7 cellular contexts compared by ENCODE assay signal in the genomic region with DNA sequence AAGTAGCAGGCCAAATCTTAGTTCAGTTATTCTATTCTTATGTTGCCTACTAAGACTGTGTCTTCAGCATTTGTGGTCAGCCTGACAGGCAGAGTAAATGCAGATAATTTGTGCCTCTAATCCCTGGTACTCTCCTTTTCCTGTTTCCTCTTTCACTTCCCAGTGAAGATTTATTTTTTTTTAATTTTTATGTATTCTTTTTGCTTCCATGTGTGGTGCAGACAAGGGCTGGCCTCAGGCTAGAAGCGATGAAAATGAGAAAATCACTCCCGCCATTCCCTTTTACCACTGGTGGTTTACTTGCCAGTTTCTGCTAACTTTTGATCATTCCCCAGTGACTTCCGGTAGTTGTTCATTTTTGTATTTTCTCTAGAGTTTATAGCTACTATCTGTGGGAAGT.
"Had no signal": no experiment of that assay in that cellular context is flagged by ENCODE, and none has a peak within 500 bp of the region (broad histone marks: within the 10 kb centered on the region; RNA-seq: fewer than 3 reads in every experiment).

No MANE protein-coding gene starts in this region.

- H3K4me3 ChIP-seq: GM23338 had no signal

- ATAC-seq: GM23338, HepG2 had no signal

- H3K9me3 Mint-ChIP-seq: GM23338, H9, IgD-negative memory B cell had no signal

- H3K27ac Mint-ChIP-seq: GM23338, H9, IgD-negative memory B cell had no signal

- H3K4me3 Mint-ChIP-seq: GM23338, H9, IgD-negative memory B cell had no signal

- H3K4me1 Mint-ChIP-seq: IgD-negative memory B cell had no signal

- H3K36me3 Mint-ChIP-seq: IgD-negative memory B cell had no signal

- H3K27ac ChIP-seq: KMS-11 had no signal

- DNase-seq: H9, HCEC 1CT, KBM-7 had no signal
